In genomic region chr20:14706555-14706954, GRCh38 we compare ENCODE assay signal across 2 cellular contexts.
TF ChIP-seq lines count a peak whose summit lies in the region.

No MANE protein-coding gene starts in this region.

TF ChIP-seq in SK-N-SH, 30 proteins besides CTCF, POLR2A, EP300 and RAD21 (continued from another document):
- TF ChIP-seq, protein P1, sequence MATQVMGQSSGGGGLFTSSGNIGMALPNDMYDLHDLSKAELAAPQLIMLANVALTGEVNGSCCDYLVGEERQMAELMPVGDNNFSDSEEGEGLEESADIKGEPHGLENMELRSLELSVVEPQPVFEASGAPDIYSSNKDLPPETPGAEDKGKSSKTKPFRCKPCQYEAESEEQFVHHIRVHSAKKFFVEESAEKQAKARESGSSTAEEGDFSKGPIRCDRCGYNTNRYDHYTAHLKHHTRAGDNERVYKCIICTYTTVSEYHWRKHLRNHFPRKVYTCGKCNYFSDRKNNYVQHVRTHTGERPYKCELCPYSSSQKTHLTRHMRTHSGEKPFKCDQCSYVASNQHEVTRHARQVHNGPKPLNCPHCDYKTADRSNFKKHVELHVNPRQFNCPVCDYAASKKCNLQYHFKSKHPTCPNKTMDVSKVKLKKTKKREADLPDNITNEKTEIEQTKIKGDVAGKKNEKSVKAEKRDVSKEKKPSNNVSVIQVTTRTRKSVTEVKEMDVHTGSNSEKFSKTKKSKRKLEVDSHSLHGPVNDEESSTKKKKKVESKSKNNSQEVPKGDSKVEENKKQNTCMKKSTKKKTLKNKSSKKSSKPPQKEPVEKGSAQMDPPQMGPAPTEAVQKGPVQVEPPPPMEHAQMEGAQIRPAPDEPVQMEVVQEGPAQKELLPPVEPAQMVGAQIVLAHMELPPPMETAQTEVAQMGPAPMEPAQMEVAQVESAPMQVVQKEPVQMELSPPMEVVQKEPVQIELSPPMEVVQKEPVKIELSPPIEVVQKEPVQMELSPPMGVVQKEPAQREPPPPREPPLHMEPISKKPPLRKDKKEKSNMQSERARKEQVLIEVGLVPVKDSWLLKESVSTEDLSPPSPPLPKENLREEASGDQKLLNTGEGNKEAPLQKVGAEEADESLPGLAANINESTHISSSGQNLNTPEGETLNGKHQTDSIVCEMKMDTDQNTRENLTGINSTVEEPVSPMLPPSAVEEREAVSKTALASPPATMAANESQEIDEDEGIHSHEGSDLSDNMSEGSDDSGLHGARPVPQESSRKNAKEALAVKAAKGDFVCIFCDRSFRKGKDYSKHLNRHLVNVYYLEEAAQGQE (IDR thresholded peaks at IDR 0.05; ENCODE audit: low read depth, low read length): no peak
- TF ChIP-seq EZH2phosphoT487 (IDR thresholded peaks at IDR 0.05; ENCODE audit: borderline replicate concordance, low read depth) (no peak), PBX3 (IDR thresholded peaks at IDR 0.05) (no peak), POLR2AphosphoS5 (IDR thresholded peaks at IDR 0.05; ENCODE audit: low read depth, low read length) (no peak), RCOR1 (IDR thresholded peaks at IDR 0.05; ENCODE audit: low read length) (peak; percentile 39; the same call in 1 of the 2 replicates), GATA2 (CRISPR knock-in tag; IDR thresholded peaks at IDR 0.05) (peak; percentile 61), SIN3A (IDR thresholded peaks at IDR 0.05; ENCODE audit: borderline replicate concordance, low read depth, low read length) (no peak), TCF12 (IDR thresholded peaks at IDR 0.05) (no peak), NFIC (IDR thresholded peaks at IDR 0.05; ENCODE audit: borderline replicate concordance) (no peak), MAX (IDR thresholded peaks at IDR 0.05; ENCODE audit: low read depth) (no peak), RXRA (IDR thresholded peaks at IDR 0.05; ENCODE audit: borderline replicate concordance, low read depth) (no peak), TEAD4 (IDR thresholded peaks at IDR 0.05; ENCODE audit: borderline replicate concordance, insufficient read depth) (no peak), YY1 (IDR thresholded peaks at IDR 0.05; ENCODE audit: low read depth) (no peak), MXI1 (IDR thresholded peaks at IDR 0.05; ENCODE audit: low read depth, low read length) (no peak), JUND (IDR thresholded peaks at IDR 0.05) (no peak), FOXM1 (IDR thresholded peaks at IDR 0.05; ENCODE audit: low read depth) (no peak), USF2 (IDR thresholded peaks at IDR 0.05; ENCODE audit: borderline replicate concordance, low read depth, low read length) (no peak), CHD2 (IDR thresholded peaks at IDR 0.05; ENCODE audit: low read length, partially characterized antibody) (no peak), RFX5 (IDR thresholded peaks at IDR 0.05; ENCODE audit: low read length) (no peak)
- TF ChIP-seq, protein P2, sequence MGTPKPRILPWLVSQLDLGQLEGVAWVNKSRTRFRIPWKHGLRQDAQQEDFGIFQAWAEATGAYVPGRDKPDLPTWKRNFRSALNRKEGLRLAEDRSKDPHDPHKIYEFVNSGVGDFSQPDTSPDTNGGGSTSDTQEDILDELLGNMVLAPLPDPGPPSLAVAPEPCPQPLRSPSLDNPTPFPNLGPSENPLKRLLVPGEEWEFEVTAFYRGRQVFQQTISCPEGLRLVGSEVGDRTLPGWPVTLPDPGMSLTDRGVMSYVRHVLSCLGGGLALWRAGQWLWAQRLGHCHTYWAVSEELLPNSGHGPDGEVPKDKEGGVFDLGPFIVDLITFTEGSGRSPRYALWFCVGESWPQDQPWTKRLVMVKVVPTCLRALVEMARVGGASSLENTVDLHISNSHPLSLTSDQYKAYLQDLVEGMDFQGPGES (IDR thresholded peaks at IDR 0.05; ENCODE audit: low read depth, low read length): no peak
- TF ChIP-seq, protein P3, sequence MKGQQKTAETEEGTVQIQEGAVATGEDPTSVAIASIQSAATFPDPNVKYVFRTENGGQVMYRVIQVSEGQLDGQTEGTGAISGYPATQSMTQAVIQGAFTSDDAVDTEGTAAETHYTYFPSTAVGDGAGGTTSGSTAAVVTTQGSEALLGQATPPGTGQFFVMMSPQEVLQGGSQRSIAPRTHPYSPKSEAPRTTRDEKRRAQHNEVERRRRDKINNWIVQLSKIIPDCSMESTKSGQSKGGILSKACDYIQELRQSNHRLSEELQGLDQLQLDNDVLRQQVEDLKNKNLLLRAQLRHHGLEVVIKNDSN (IDR thresholded peaks at IDR 0.05; ENCODE audit: borderline replicate concordance, low read depth): no peak

TF ChIP-seq in SK-N-SH treated with all-trans-retinoic acid at 6 μM for 48 hours, 23 proteins besides CTCF, POLR2A, EP300 and RAD21 (continued from another document):
- TF ChIP-seq POU6F1 (CRISPR knock-in tag; IDR thresholded peaks at IDR 0.05; ENCODE audit: borderline replicate concordance, low read depth): no peak
- no peak for TF ChIP-seq ARNTL (CRISPR knock-in tag; IDR thresholded peaks at IDR 0.05; ENCODE audit: borderline replicate concordance, low read depth)
- TF ChIP-seq ZNF8 (CRISPR knock-in tag; IDR thresholded peaks at IDR 0.05): no peak
- no peak for TF ChIP-seq ISL1 (CRISPR knock-in tag; IDR thresholded peaks at IDR 0.05)
- no peak for TF ChIP-seq SNAI2 (CRISPR knock-in tag; IDR thresholded peaks at IDR 0.05)
- TF ChIP-seq TCF4 (CRISPR knock-in tag; IDR thresholded peaks at IDR 0.05; ENCODE audit: borderline replicate concordance): no peak
- TF ChIP-seq ZFP30 (CRISPR knock-in tag; IDR thresholded peaks at IDR 0.05): no peak
- TF ChIP-seq CREB5 (CRISPR knock-in tag; IDR thresholded peaks at IDR 0.05; ENCODE audit: low read depth): no peak
